In the genomic region with DNA sequence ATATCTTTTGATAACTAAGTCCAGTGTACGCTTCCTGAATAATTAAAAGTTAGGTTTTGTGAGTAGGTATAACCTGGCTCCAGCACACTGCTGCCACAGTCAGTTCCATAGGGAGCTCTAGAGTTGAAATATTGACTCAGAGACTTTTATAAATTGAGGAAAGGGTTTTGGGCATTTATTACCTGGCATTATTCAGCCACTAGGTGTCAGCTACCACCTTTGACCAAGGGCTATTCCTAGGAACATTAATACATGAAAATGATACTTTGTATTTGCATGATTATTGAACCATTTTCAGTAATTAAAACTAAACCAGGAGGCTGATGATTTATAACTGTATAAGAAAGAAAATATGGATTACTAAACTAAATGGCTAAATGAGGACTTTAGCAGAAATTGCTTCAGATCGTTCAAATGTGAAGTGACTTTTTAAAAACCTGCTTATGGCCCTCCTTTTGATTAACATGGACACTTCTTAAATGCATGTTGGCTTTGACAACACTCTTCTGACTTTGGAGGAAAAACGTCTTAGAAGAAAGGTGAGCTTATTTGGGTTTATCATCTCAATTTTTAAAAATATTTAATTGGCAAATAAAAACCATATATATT, we compare ENCODE assay signal across 8 cellular contexts.
DNase-seq lines count a peak whose midpoint lies in the region; ATAC-seq and TF ChIP-seq lines count a peak whose summit lies in the region.

No MANE protein-coding gene starts in this region.

- no peaks in the 10 kb centered on the region for H3K27me3 ChIP-seq in foreskin keratinocyte

- peak; percentile 86 for TF ChIP-seq CTCF in foreskin keratinocyte (conservative IDR thresholded peaks at IDR 0.05)

- ATAC-seq in GM21723 (IDR thresholded peaks at IDR 0.05; ENCODE audit: unreplicated experiment) (peak; percentile 56), foreskin keratinocyte (peak; percentile 72)

- intact Hi-C loops in posterior vena cava (cut with DNase I) = no loop called here

- DNase-seq in D341Med (ENCODE audit: low spot score) (peak; percentile 22), NCI-H69 (lab: John Stamatoyannopoulos, UW) (peak; percentile 75), foreskin keratinocyte (peak; percentile 3 to 34), posterior vena cava (ENCODE audit: low spot score) (no peak), hippocampal formation (lab: John Stamatoyannopoulos, UW) (no peak), foreskin melanocyte (no peak)
- no peak for DNase-seq in stimulated activated CD4-positive, alpha-beta T cell treated with anti-CD3 and anti-CD28 coated beads, Interleukin-2, amount 100 ng/mL, for 48 hours

- H3K4me1 ChIP-seq in foreskin keratinocyte = no peaks in the 10 kb centered on the region

- no peak overlapping the region for H3K27ac ChIP-seq in foreskin keratinocyte

Comparison
In these comparisons a context has a peak if more than half of its experiments do, and no peak if none do; other contexts are left out.
1. DNase-seq: peak in D341Med (single experiment), NCI-H69 (single experiment) and foreskin keratinocyte (2 of 2); none in stimulated activated CD4-positive, alpha-beta T cell treated with anti-CD3 and anti-CD28 coated beads, Interleukin-2, amount 100 ng/mL, for 48 hours (0 of 2), posterior vena cava (single experiment), hippocampal formation (0 of 2) and foreskin melanocyte (single experiment).